Comparison of ENCODE assay signal across 1 cellular context in genomic region chr1:52842643-52843310, GRCh38.
A peak's percentile ranks its signal among the peaks of the same experiment; 100 is the strongest.
TF ChIP-seq lines count a peak whose summit lies in the region.

Gene ZYG11A, plus strand, starts transcription at chr1:52842760. Its CDS starts 124 bp downstream, at chr1:52842884.

TF ChIP-seq in K562, 482 proteins besides CTCF, POLR2A, EP300 and RAD21 (continued from another document and continues in another):
- no peak for TF ChIP-seq MTF1 (CRISPR knock-in tag; IDR thresholded peaks at IDR 0.05; ENCODE audit: borderline replicate concordance)
- peak; percentile 91 for TF ChIP-seq ARHGAP35 (IDR thresholded peaks at IDR 0.05; ENCODE audit: partially characterized antibody)
- TF ChIP-seq E2F1 (CRISPR knock-in tag; IDR thresholded peaks at IDR 0.05), result peak; percentile 87; the same call in 1 of the 2 replicates
- TF ChIP-seq RBM22 (IDR thresholded peaks at IDR 0.05; ENCODE audit: low read depth, low read length, poor library complexity, severe bottlenecking), result peak; percentile 74
- TF ChIP-seq ZNF586 (CRISPR knock-in tag; conservative IDR thresholded peaks at IDR 0.05), result no peak
- TF ChIP-seq SP1 (CRISPR knock-in tag; IDR thresholded peaks at IDR 0.05), result peak; percentile 72; the same call in 1 of the 2 replicates
- peak; percentile 100 for TF ChIP-seq RBM25 (IDR thresholded peaks at IDR 0.05; ENCODE audit: low read depth, low read length, severe bottlenecking)
- no peak for TF ChIP-seq TBL1XR1 (IDR thresholded peaks at IDR 0.05; ENCODE audit: low read length in 2 of 2)
- peak; percentile 76; the same call in 1 of the 2 replicates for TF ChIP-seq FOXP1 (CRISPR knock-in tag; IDR thresholded peaks at IDR 0.05)
- TF ChIP-seq ZNF140 (CRISPR knock-in tag; IDR thresholded peaks at IDR 0.05), result no peak
- TF ChIP-seq MAFG (tag; conservative IDR thresholded peaks at IDR 0.05), result no peak
- peak; percentile 97 for TF ChIP-seq CTBP1 (IDR thresholded peaks at IDR 0.05; ENCODE audit: borderline replicate concordance)
- TF ChIP-seq U2AF2 (optimal IDR thresholded peaks at IDR 0.05; ENCODE audit: low read depth, low read length), result no peak
- no peak for TF ChIP-seq CHD1 (IDR thresholded peaks at IDR 0.05; ENCODE audit: low read length)
- no peak for TF ChIP-seq TSC22D4 (tag; IDR thresholded peaks at IDR 0.05)
- TF ChIP-seq E2F8 (IDR thresholded peaks at IDR 0.05; ENCODE audit: low read depth, partially characterized antibody), result no peak
- no peak for TF ChIP-seq IRF2 (CRISPR knock-in tag; IDR thresholded peaks at IDR 0.05)
- TF ChIP-seq XRCC5 (IDR thresholded peaks at IDR 0.05; ENCODE audit: low read depth, low read length), result 0 out of 2 replicates have a peak, but pooled peaks have one; percentile 60
- TF ChIP-seq SP2 (IDR thresholded peaks at IDR 0.05; ENCODE audit: extremely low read depth, low read depth, low read length, poor library complexity, severe bottlenecking), result no peak
- no peak for TF ChIP-seq SMAD2 (IDR thresholded peaks at IDR 0.05; ENCODE audit: low read depth, low read length)
- no peak for TF ChIP-seq ZNF146 (CRISPR knock-in tag; IDR thresholded peaks at IDR 0.05; ENCODE audit: unreplicated experiment)
- TF ChIP-seq RBM14 (IDR thresholded peaks at IDR 0.05; ENCODE audit: borderline replicate concordance, insufficient read depth, low read depth, low read length), result no peak
- TF ChIP-seq DNMT1 (IDR thresholded peaks at IDR 0.05), result no peak
- no peak for TF ChIP-seq MTA1 (IDR thresholded peaks at IDR 0.05; ENCODE audit: borderline replicate concordance)
- TF ChIP-seq RBM34 (IDR thresholded peaks at IDR 0.05; ENCODE audit: borderline replicate concordance, insufficient read depth, low read length), result 0 out of 2 replicates have a peak, but pooled peaks have one; percentile 66
- TF ChIP-seq KDM5B (IDR thresholded peaks at IDR 0.05; ENCODE audit: insufficient replicate concordance, low read depth, low read length), result no peak
- TF ChIP-seq ILK (tag; IDR thresholded peaks at IDR 0.05; ENCODE audit: borderline replicate concordance, low read depth), result no peak
- no peak for TF ChIP-seq IFI16 (CRISPR knock-in tag; IDR thresholded peaks at IDR 0.05)
- TF ChIP-seq HBP1 (CRISPR knock-in tag; IDR thresholded peaks at IDR 0.05), result no peak
- TF ChIP-seq STAT5B (CRISPR knock-in tag; IDR thresholded peaks at IDR 0.05), result no peak
- TF ChIP-seq YY1 (IDR thresholded peaks at IDR 0.05; ENCODE audit: borderline replicate concordance in 1 of 3, control insufficient read depth in 1 of 3, extremely low read depth in 1 of 3, insufficient read depth in 3 of 3, insufficient read length in 1 of 3, insufficient replicate concordance in 2 of 3, low read depth in 1 of 3, low read length in 2 of 3), result peak in 2 of 3 experiments; percentile 77 to 80
- no peak for TF ChIP-seq PHTF2 (CRISPR knock-in tag; IDR thresholded peaks at IDR 0.05)
- no peak; the same call in 1 of the 2 replicates for TF ChIP-seq PML (IDR thresholded peaks at IDR 0.05; ENCODE audit: low read length)
- no peak for TF ChIP-seq SMARCA4 (IDR thresholded peaks at IDR 0.05)
- no peak for TF ChIP-seq ZNF75A (CRISPR knock-in tag; IDR thresholded peaks at IDR 0.05)
- TF ChIP-seq E2F6 (IDR thresholded peaks at IDR 0.05; ENCODE audit: borderline replicate concordance in 1 of 2, extremely low read depth in 1 of 2, insufficient read depth in 1 of 2, insufficient read length in 1 of 2, low read depth in 1 of 2, low read length in 1 of 2, poor library complexity in 1 of 2, severe bottlenecking in 1 of 2), result peak; percentile 98 to 99
- no peak for TF ChIP-seq ZNF407 (IDR thresholded peaks at IDR 0.05; ENCODE audit: low read depth)
- no peak for TF ChIP-seq DACH1 (IDR thresholded peaks at IDR 0.05; ENCODE audit: partially characterized antibody)
- no peak for TF ChIP-seq RAD51 (IDR thresholded peaks at IDR 0.05; ENCODE audit: borderline replicate concordance, low read depth)
- no peak for TF ChIP-seq COPS2 (conservative IDR thresholded peaks at IDR 0.05)
- peak; percentile 74; the same call in 1 of the 2 replicates for TF ChIP-seq ZBTB17 (CRISPR knock-in tag; IDR thresholded peaks at IDR 0.05)
- TF ChIP-seq ARID3A (IDR thresholded peaks at IDR 0.05; ENCODE audit: borderline replicate concordance, low read depth, low read length), result no peak
- TF ChIP-seq SREBF2 (CRISPR knock-in tag; IDR thresholded peaks at IDR 0.05), result no peak
- TF ChIP-seq BCOR (IDR thresholded peaks at IDR 0.05), result no peak; the same call in 1 of the 2 replicates
- TF ChIP-seq FOXK1 (CRISPR knock-in tag; IDR thresholded peaks at IDR 0.05; ENCODE audit: borderline replicate concordance), result no peak
- 0 out of 2 replicates have a peak, but pooled peaks have one; percentile 11 for TF ChIP-seq ZEB2 (IDR thresholded peaks at IDR 0.05)
- no peak for TF ChIP-seq PREB (CRISPR knock-in tag; IDR thresholded peaks at IDR 0.05)
- TF ChIP-seq ZNF280B (CRISPR knock-in tag; IDR thresholded peaks at IDR 0.05), result no peak
